ENCODE assay signal across 8 cellular contexts in the genomic region with DNA sequence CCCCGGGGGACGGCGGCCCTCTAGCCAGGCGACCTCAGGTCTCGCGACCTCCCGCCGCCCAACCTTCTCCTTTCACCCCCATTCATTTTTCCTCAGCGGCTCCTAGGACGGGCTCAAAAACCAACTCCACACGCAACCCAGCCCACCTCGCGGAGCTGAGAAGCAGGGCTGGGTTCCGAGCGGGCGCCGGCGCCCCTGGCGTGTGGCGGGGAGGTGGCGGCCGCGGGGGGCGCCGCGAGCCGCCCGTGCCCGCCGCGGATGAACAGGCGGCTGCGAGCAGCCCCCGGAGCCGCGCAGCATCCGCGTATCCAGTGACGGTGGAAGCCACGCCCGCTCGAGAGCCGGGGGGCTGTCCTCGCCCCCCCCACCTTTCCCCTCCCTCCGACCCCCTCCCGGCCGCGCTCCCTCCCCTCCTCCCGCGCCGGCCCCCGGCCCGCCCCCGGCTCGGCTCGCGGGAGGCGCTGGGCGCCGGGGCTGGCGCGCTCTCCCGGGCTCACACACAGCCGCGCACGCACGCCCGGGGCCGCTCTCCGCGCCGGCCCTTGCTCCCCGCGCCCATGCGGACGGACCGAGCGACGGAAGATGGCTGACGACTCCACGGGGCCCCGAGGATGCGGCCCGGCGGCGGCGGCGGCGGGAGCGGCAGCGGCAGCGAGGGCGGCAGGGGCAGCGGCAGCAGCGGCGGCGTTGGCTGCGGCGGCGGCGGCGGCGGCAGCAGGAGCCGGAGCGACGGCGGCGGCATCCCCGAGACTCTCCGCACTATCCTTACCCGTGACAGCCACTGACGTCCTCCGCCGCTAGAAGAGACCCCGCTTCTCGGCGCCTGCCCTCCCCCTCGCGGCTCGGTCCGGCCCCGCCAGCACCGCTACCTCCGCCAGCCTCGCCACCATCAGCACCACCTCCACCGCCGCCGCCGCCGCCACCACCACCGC. TPM values are rescaled to one million over a fixed set of nuclear protein-coding genes. Genes with fewer than 3 reads are reported as not detected.
DNase-seq lines count a peak whose midpoint lies in the region; ATAC-seq and TF ChIP-seq lines count a peak whose summit lies in the region.

TSS of gene SOBP (plus strand) at position 482 of the 932 bp plus-strand sequence. CDS start 500 bp downstream, outside the sequence.

- H3K4me3 Mint-ChIP-seq in activated CD8-positive, alpha-beta T cell treated with anti-CD3 and anti-CD28 coated beads for 36 hours = peak within 1 kb of the TSS; percentile 76
- peak within 1 kb of the TSS; percentile 92 for H3K4me3 Mint-ChIP-seq in endothelial cell (ENCODE audit: unreplicated experiment)

- intact Hi-C loops in activated CD8-positive, alpha-beta T cell treated with anti-CD3 and anti-CD28 coated beads for 36 hours (cut with micrococcal nuclease) = no loop called here

- TF ChIP-seq CTCF in activated CD8-positive, alpha-beta T cell treated with anti-CD3 and anti-CD28 coated beads for 36 hours (IDR thresholded peaks at IDR 0.05) = no peak
- peak; percentile 14 for TF ChIP-seq CTCF in endothelial cell (IDR thresholded peaks at IDR 0.05; ENCODE audit: unreplicated experiment)

- peaks cover 34% of the 10 kb centered on the region for H3K27me3 Mint-ChIP-seq in activated CD8-positive, alpha-beta T cell treated with anti-CD3 and anti-CD28 coated beads for 36 hours
- peaks cover 18% of the 10 kb centered on the region for H3K27me3 Mint-ChIP-seq in endothelial cell (ENCODE audit: unreplicated experiment)

- no peaks in the 10 kb centered on the region for H3K36me3 Mint-ChIP-seq in activated CD8-positive, alpha-beta T cell treated with anti-CD3 and anti-CD28 coated beads for 36 hours (ENCODE audit: low read depth)
- peaks cover 4% of the 10 kb centered on the region for H3K36me3 Mint-ChIP-seq in endothelial cell (ENCODE audit: low read depth, unreplicated experiment)

- POLR2A ChIA-PET in activated CD8-positive, alpha-beta T cell treated with anti-CD3 and anti-CD28 coated beads for 36 hours (lab: Charles Lee) = interaction anchor here (0.5 to 2.6 kb wide), 5 partner anchors 13 to 947 kb away, joined by 3 to 11 read pairs (median 3); partner anchors contain the start of gene PDSS2

- H3K9me3 Mint-ChIP-seq in activated CD8-positive, alpha-beta T cell treated with anti-CD3 and anti-CD28 coated beads for 36 hours = no peaks in the 10 kb centered on the region
- H3K9me3 Mint-ChIP-seq in endothelial cell (ENCODE audit: unreplicated experiment) = no peaks in the 10 kb centered on the region

- CTCF ChIA-PET in activated CD8-positive, alpha-beta T cell treated with anti-CD3 and anti-CD28 coated beads for 36 hours (lab: Charles Lee) = interaction anchor here (0.5 to 2.2 kb wide), 12 partner anchors 28 to 376 kb away, joined by 3 to 7 read pairs (median 4); partner anchors contain the start of gene PDSS2

- H3K27ac Mint-ChIP-seq in activated CD8-positive, alpha-beta T cell treated with anti-CD3 and anti-CD28 coated beads for 36 hours = no peak within 1 kb of the TSS
- no peak within 1 kb of the TSS for H3K27ac Mint-ChIP-seq in endothelial cell (ENCODE audit: unreplicated experiment)

- peaks cover 15% of the 10 kb centered on the region for H3K4me1 Mint-ChIP-seq in activated CD8-positive, alpha-beta T cell treated with anti-CD3 and anti-CD28 coated beads for 36 hours (ENCODE audit: low read depth)
- H3K4me1 Mint-ChIP-seq in endothelial cell (ENCODE audit: unreplicated experiment) = peaks cover 23% of the 10 kb centered on the region

- DNase-seq in COR-L47 (lab: John Stamatoyannopoulos, UW) (peak; percentile 46), NCI-H2196 (lab: John Stamatoyannopoulos, UW; ENCODE audit: unreplicated experiment) (peak; percentile 66), endothelial cell (ENCODE audit: low spot score) (peak; percentile 43), mesenteric fat pad (ENCODE audit: low spot score) (no peak), A172 (ENCODE audit: low spot score) (no peak)
- DNase-seq in activated CD8-positive, alpha-beta T cell treated with anti-CD3 and anti-CD28 coated beads for 36 hours = peak; percentile 55
- DNase-seq in stimulated activated naive CD4-positive, alpha-beta T cell treated with Interleukin-2 at 50 U/mL for 16 hours (lab: John Stamatoyannopoulos, UW) = peak; percentile 32

- peak; percentile 48 for ATAC-seq in GM21717 (IDR thresholded peaks at IDR 0.05; ENCODE audit: unreplicated experiment)
- peak; percentile 64 for ATAC-seq in activated CD8-positive, alpha-beta T cell treated with anti-CD3 and anti-CD28 coated beads for 36 hours

RNA-seq across cellular contexts. Expression of gene SOBP, which starts in this region (rescaled TPM):
- 1 to 10 TPM in 1 of 2 experiments, under 1 TPM in 1; 0.77 to 1.1 TPM for total RNA-seq in activated CD8-positive, alpha-beta T cell treated with anti-CD3 and anti-CD28 coated beads for 36 hours
- 1.5 TPM for total RNA-seq in endothelial cell (ENCODE audit: unreplicated experiment)
- total RNA-seq in mesenteric fat pad = 11.0 TPM
- not detected in 2 replicates for total RNA-seq in A172 (2014; rRNA removed; shearing (Covaris generic))

Comparison
In these comparisons a context has a peak if more than half of its experiments do, and no peak if none do; other contexts are left out.
1. DNase-seq: peak in COR-L47 (single experiment), NCI-H2196 (single experiment), activated CD8-positive, alpha-beta T cell treated with anti-CD3 and anti-CD28 coated beads for 36 hours (single experiment), endothelial cell (single experiment) and stimulated activated naive CD4-positive, alpha-beta T cell treated with Interleukin-2 at 50 U/mL for 16 hours (single experiment); none in mesenteric fat pad (single experiment) and A172 (single experiment).